ENCODE assay signal across 20 cellular contexts in genomic region chr7:23369100-23369499, GRCh38.
DNase-seq lines count a peak whose midpoint lies in the region; ATAC-seq, FAIRE-seq and TF ChIP-seq lines count a peak whose summit lies in the region.
"Had no signal": no experiment of that assay in that cellular context is flagged by ENCODE, and none has a peak within 500 bp of the region (broad histone marks: within the 10 kb centered on the region; RNA-seq: fewer than 3 reads in every experiment).

No MANE protein-coding gene starts in this region.

- CTCF ChIA-PET in WTC11 (lab: Charles Lee): no interaction called here

- FAIRE-seq in HTR-8/SVneo (lab: Jason Lieb, UNC): no peak
- FAIRE-seq: HepG2, RCC 7860 had no signal

- H3K4me3 Mint-ChIP-seq in IgD-negative memory B cell (peak overlapping the region in 1 of 4 donors; percentile 53), WTC11 (no peak overlapping the region), nephron progenitor cell (no peak overlapping the region)
- H3K4me3 Mint-ChIP-seq: CD4-positive, CD25-positive, alpha-beta regulatory T cell; GM23338; T-helper 1 cell treated with Interleukin-12 subunit alpha and Interleukin-12 subunit beta and Interleukin-4 antibody, amounts not matched to agents 30 μg/mL and 1 μg/mL, for 36 hours had no signal

- ATAC-seq in WTC11: no peak
- ATAC-seq: GM23338, HepG2, SK-N-SH treated with all-trans-retinoic acid at 6 μM for 48 hours had no signal

- H3K4me1 Mint-ChIP-seq in IgD-negative memory B cell (peaks cover 25 to 36% (median 32%) of the 10 kb centered on the region in 3 donors), WTC11 (peaks cover 30% of the 10 kb centered on the region), nephron progenitor cell (peaks cover 45% of the 10 kb centered on the region)

- H3K36me3 Mint-ChIP-seq in IgD-negative memory B cell (no peaks in the 10 kb centered on the region), WTC11 (peaks cover 8% of the 10 kb centered on the region), nephron progenitor cell (ENCODE audit: low read depth) (peaks cover 51% of the 10 kb centered on the region)
- H3K36me3 Mint-ChIP-seq: CD4-positive, CD25-positive, alpha-beta regulatory T cell had no signal

- POLR2A ChIA-PET in WTC11 (lab: Charles Lee): no interaction called here

- H3K9me3 Mint-ChIP-seq in IgD-negative memory B cell (no peaks in the 10 kb centered on the region), WTC11 (no peaks in the 10 kb centered on the region), nephron progenitor cell (no peaks in the 10 kb centered on the region)
- H3K9me3 Mint-ChIP-seq: CD4-positive, CD25-positive, alpha-beta regulatory T cell; GM23338; T-helper 1 cell treated with Interleukin-12 subunit alpha and Interleukin-12 subunit beta and Interleukin-4 antibody, amounts not matched to agents 30 μg/mL and 1 μg/mL, for 36 hours had no signal

- H3K27me3 Mint-ChIP-seq in IgD-negative memory B cell (peaks cover 13% of the 10 kb centered on the region), WTC11 (ENCODE audit: low read depth) (no peaks in the 10 kb centered on the region), nephron progenitor cell (ENCODE audit: low read depth, poor library complexity) (peaks cover 3% of the 10 kb centered on the region)

- peak; percentile 26 for DNase-seq in GM12865 (ENCODE audit: low read depth)
- DNase-seq in WTC11 (ENCODE audit: low spot score): no peak
- no peak for DNase-seq in nephron progenitor cell
- no peak for DNase-seq in pons (ENCODE audit: low spot score)
- DNase-seq in DMS153 treated with DMSO at 0.1 percent for 48 hours (lab: John Stamatoyannopoulos, UW; ENCODE audit: unreplicated experiment): no peak
- DNase-seq in HTR-8/SVneo (ENCODE audit: insufficient read length, low spot score): no peak
- DNase-seq: Caco-2, DMS153, NCI-H1417 treated with DMSO at 0.1 percent for 48 hours, NCI-H1930, NCI-H2171 treated with DMSO at 0.1 percent for 48 hours, NCI-H524, SHP77 had no signal

- H3K27ac Mint-ChIP-seq in IgD-negative memory B cell (peak overlapping the region in 2 of 3 donors; percentile 8 to 71), WTC11 (peak overlapping the region; percentile 15; the same call in 1 of the 2 replicates), nephron progenitor cell (peak overlapping the region; percentile 30)
- H3K27ac Mint-ChIP-seq: GM23338; T-helper 1 cell treated with Interleukin-12 subunit alpha and Interleukin-12 subunit beta and Interleukin-4 antibody, amounts not matched to agents 30 μg/mL and 1 μg/mL, for 36 hours had no signal

- no peak overlapping the region for H3K4me3 ChIP-seq in GM12865 (ENCODE audit: low read depth, low read length)
- H3K4me3 ChIP-seq: GM23338 had no signal

- TF ChIP-seq CTCF in GM12865 (IDR thresholded peaks at IDR 0.05; ENCODE audit: insufficient read depth, low read depth, low read length, missing control alignments) (no peak), WTC11 (IDR thresholded peaks at IDR 0.05) (no peak), nephron progenitor cell (IDR thresholded peaks at IDR 0.05) (no peak)

TF ChIP-seq in WTC11, 78 proteins besides CTCF, POLR2A, EP300 and RAD21:
- TF ChIP-seq IRF1 (CRISPR knock-in tag; IDR thresholded peaks at IDR 0.05): no peak
- TF ChIP-seq GTF2I (CRISPR knock-in tag; conservative IDR thresholded peaks at IDR 0.05): no peak
- TF ChIP-seq TEAD1 (CRISPR knock-in tag; IDR thresholded peaks at IDR 0.05): no peak
- TF ChIP-seq FOXK1 (CRISPR knock-in tag; IDR thresholded peaks at IDR 0.05): no peak
- no peak for TF ChIP-seq ZNF219 (CRISPR knock-in tag; IDR thresholded peaks at IDR 0.05; ENCODE audit: borderline replicate concordance)
